ENCODE assay signal across 8 cellular contexts in genomic region chr2:110678457-110679336, GRCh38. TPM values are rescaled to one million over a fixed set of nuclear protein-coding genes. Genes with fewer than 3 reads are reported as not detected.
DNase-seq lines count a peak whose midpoint lies in the region; ATAC-seq and TF ChIP-seq lines count a peak whose summit lies in the region.

No MANE protein-coding gene starts in this region.

- peak; percentile 54 for DNase-seq in NCI-H2227 (lab: John Stamatoyannopoulos, UW; ENCODE audit: unreplicated experiment)
- DNase-seq in NCI-H2227 treated with DMSO at 0.1 percent for 48 hours (lab: John Stamatoyannopoulos, UW): no peak
- peak; percentile 57 for DNase-seq in NCI-H146 (lab: John Stamatoyannopoulos, UW)
- DNase-seq in activated T-cell treated with anti-CD3 and anti-CD28 coated beads for 4 hours: peak; percentile 7
- peak; percentile 33 for DNase-seq in fibroblast of pulmonary artery (ENCODE audit: low read depth)
- peak; percentile 9 for DNase-seq in neural crest cell (ENCODE audit: low read depth, low spot score)

- no peak for TF ChIP-seq CTCF in fibroblast of pulmonary artery (IDR thresholded peaks at IDR 0.05; ENCODE audit: low read length, missing control alignments)
- no peak for TF ChIP-seq CTCF in neural crest cell (conservative IDR thresholded peaks at IDR 0.05)

- H3K9me3 Mint-ChIP-seq in neural crest cell: peaks cover 2% of the 10 kb centered on the region

- peaks cover 2% of the 10 kb centered on the region for H3K36me3 Mint-ChIP-seq in neural crest cell (ENCODE audit: low read depth)

- H3K4me3 Mint-ChIP-seq in neural crest cell: peak overlapping the region; percentile 98

- peak overlapping the region; percentile 96 for H3K27ac Mint-ChIP-seq in neural crest cell (ENCODE audit: unreplicated experiment)

- ATAC-seq in GM21526 (IDR thresholded peaks at IDR 0.05; ENCODE audit: low FRiP score, unreplicated experiment): no peak
- ATAC-seq in HG02870 (IDR thresholded peaks at IDR 0.05; ENCODE audit: unreplicated experiment): no peak

- no peaks in the 10 kb centered on the region for H3K27me3 Mint-ChIP-seq in neural crest cell (ENCODE audit: low read depth)

- H3K4me1 Mint-ChIP-seq in neural crest cell: peaks cover 47% of the 10 kb centered on the region

- H3K4me3 ChIP-seq in fibroblast of pulmonary artery (replicated peaks; ENCODE audit: low read depth, low read length): peak overlapping the region; percentile 92

RNA-seq across cellular contexts. Expression of gene BUB1, which starts 0.8 kb away (rescaled TPM):
- 80.4 and 83.8 TPM in 2 replicates for total RNA-seq in neural crest cell

RNA-seq across cellular contexts. Expression of gene ACOXL, which starts 53.7 kb away (rescaled TPM):
- not detected in 2 replicates for total RNA-seq in neural crest cell
